ENCODE assay signal across 1 cellular context in the genomic region with DNA sequence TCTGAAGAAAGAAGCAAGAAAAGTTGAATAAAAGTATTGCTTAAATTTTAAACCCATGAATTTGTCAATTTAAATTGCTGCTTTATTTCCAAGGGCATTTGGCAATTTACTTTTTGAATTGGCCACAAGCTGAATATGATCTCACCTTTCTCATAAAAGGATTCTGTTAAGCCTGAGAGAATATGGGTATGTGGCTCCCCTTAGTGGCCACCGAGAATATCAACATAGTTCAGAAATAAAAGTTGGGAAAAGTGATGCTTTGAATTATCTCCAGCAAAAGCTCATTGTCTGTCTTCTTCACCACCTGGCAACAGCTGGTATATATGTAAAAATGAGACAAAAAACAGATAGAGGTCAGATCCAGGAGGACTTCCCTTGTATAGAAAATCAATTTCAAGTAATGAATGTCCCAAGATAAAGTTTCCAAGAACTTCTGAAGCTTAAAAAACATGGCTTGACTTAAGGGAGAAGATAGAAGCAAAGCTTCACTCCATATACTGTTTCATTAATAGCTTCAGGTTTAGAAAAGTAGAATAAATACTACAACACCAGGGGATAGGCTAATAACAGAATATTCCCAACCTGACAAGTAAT.
TF ChIP-seq lines count a peak whose summit lies in the region.

No MANE protein-coding gene starts in this region.

TF ChIP-seq in HCT116, 20 proteins besides CTCF, POLR2A, EP300 and RAD21 (continued from another document):
- TF ChIP-seq, protein P1, sequence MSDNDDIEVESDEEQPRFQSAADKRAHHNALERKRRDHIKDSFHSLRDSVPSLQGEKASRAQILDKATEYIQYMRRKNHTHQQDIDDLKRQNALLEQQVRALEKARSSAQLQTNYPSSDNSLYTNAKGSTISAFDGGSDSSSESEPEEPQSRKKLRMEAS (IDR thresholded peaks at IDR 0.05): no peak
- TF ChIP-seq EZH2 (IDR thresholded peaks at IDR 0.05) (no peak), CBX3 (IDR thresholded peaks at IDR 0.05; ENCODE audit: low read depth) (0 out of 2 replicates have a peak, but pooled peaks have one; percentile 40), ELF1 (IDR thresholded peaks at IDR 0.05; ENCODE audit: borderline replicate concordance, low read depth) (no peak)
